Comparison of ENCODE assay signal across 18 cellular contexts in the genomic region with DNA sequence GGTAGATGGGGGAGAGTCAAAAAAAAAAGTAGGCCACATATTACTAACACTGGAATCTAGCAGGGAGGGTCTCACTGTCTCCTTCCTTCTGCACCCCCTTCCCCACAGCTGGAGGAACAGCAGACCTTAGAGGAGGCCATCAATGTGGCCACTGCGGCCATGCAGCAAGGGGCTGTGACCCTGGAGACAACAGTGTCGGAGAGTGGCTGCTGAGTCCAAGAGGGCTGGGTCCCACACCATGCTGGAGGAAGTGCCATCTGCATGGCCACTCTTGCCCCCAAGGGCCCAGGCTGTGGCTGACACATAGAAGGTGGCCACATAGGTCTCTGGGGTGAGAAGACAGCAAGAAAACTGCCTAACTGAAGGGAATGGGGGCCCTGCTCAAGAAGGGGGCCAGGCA. TPM values are rescaled to one million over a fixed set of nuclear protein-coding genes. Genes with fewer than 3 reads are reported as not detected.
A peak's percentile ranks its signal among the peaks of the same experiment; 100 is the strongest.
DNase-seq lines count a peak whose midpoint lies in the region; ATAC-seq, FAIRE-seq and TF ChIP-seq lines count a peak whose summit lies in the region.
"Had no signal": no experiment of that assay in that cellular context is flagged by ENCODE, and none has a peak within 500 bp of the region (broad histone marks: within the 10 kb centered on the region; RNA-seq: fewer than 3 reads in every experiment).

No MANE protein-coding gene starts in this region.

- H4K20me1 ChIP-seq in BLaER1, result peaks cover 7% of the 10 kb centered on the region
- peaks cover 0 to 30% (median 6%) of the 10 kb centered on the region in 11 experiments; a peak in 6 of 22 replicates for H4K20me1 ChIP-seq in BLaER1 treated with 17β-estradiol and CSF1 and Interleukin-3, amounts not matched to agents 10 nM and 100 nM
- no peaks in the 10 kb centered on the region for H4K20me1 ChIP-seq in K562 (replicated peaks; ENCODE audit: control insufficient read depth, insufficient read depth, low read length)

- FAIRE-seq in K562 (lab: Jason Lieb, UNC), result no peak
- FAIRE-seq: D721Med had no signal

- peaks cover 6% of the 10 kb centered on the region for H3K4me1 Mint-ChIP-seq in type B pancreatic cell (ENCODE audit: unreplicated experiment)

- in situ Hi-C loops in K562 (cut with MboI), result loop anchor here (5.0 kb wide), 1 partner anchor 442 kb away; a partner anchor contains a TSS

- no peak overlapping the region for H3K27ac Mint-ChIP-seq in type B pancreatic cell
- H3K27ac Mint-ChIP-seq: HFFc6 had no signal

- no peak for ATAC-seq in K562

- POLR2A ChIA-PET in K562 (lab: Yijun Ruan, JAX), result interaction anchor here (0.6 to 3.9 kb wide), 3 partner anchors 8 to 226 kb away, joined by 5 to 25 read pairs (median 6); a partner anchor contains a TSS

- H3K27ac ChIP-seq in BLaER1 (peak overlapping the region; percentile 98), K562 (ENCODE audit: extremely low read depth, low read depth, low read length) (no peak overlapping the region)
- H3K27ac ChIP-seq in BLaER1 treated with 17β-estradiol and CSF1 and Interleukin-3, amounts not matched to agents 10 nM and 100 nM, result peak overlapping the region in 8 of 11 experiments; percentile 30 to 96 (median 92); a peak in 10 of 22 replicates

- no peaks in the 10 kb centered on the region for H3K9me3 Mint-ChIP-seq in type B pancreatic cell
- H3K9me3 Mint-ChIP-seq: CD14-positive monocyte; CD4-positive, alpha-beta T cell; CD8-positive, alpha-beta memory T cell; HFFc6 had no signal

- H3K9me1 ChIP-seq in K562 (ENCODE audit: control insufficient read depth, insufficient read depth, low read length), result no peaks in the 10 kb centered on the region

- H3K79me2 ChIP-seq in K562 (ENCODE audit: control insufficient read depth, insufficient read depth, low read length), result peaks cover 22% of the 10 kb centered on the region

- DNase-seq in K562 (ENCODE audit: extremely low read depth in 1 of 4, low spot score in 3 of 4), result no peak
- peak; percentile 60 for DNase-seq in mesenteric fat pad (ENCODE audit: low spot score)
- no peak for DNase-seq in type B pancreatic cell (ENCODE audit: extremely low spot score, unreplicated experiment)
- no peak for DNase-seq in NCI-H1930 (lab: John Stamatoyannopoulos, UW)
- DNase-seq in NCI-H345 treated with DMSO at 0.1 percent for 48 hours (lab: John Stamatoyannopoulos, UW; ENCODE audit: unreplicated experiment), result no peak
- no peak for DNase-seq in NCI-H526 (lab: John Stamatoyannopoulos, UW)
- DNase-seq: DMS 273 treated with DMSO at 0.1 percent for 48 hours, GF-D8, GOT3 had no signal

- TF ChIP-seq EP300 in K562 (IDR thresholded peaks at IDR 0.05; ENCODE audit: low read length), result no peak

- no peak for TF ChIP-seq POLR2A in K562 (conservative IDR thresholded peaks at IDR 0.05)

- no TSS peak for BruUV-seq in K562 (replicated peaks; lab: Mats Ljungman, UMichigan)

- no peak overlapping the region for H3K4me3 Mint-ChIP-seq in type B pancreatic cell
- H3K4me3 Mint-ChIP-seq: CD14-positive monocyte, HFFc6 had no signal

- H3K36me3 ChIP-seq in BLaER1 (peaks cover 39% of the 10 kb centered on the region), K562 (ENCODE audit: control insufficient read depth, insufficient read depth, low read length) (no peaks in the 10 kb centered on the region; the same call in 2 of the 3 replicates)
- peaks cover 20 to 62% (median 45%) of the 10 kb centered on the region in 11 experiments for H3K36me3 ChIP-seq in BLaER1 treated with 17β-estradiol and CSF1 and Interleukin-3, amounts not matched to agents 10 nM and 100 nM

- intact Hi-C loops in K562 (cut with micrococcal nuclease), result loop anchor here (5.0 to 10.0 kb wide), 3 partner anchors 227 to 660 kb away; no protein-coding TSS in a partner anchor

- no peak for TF ChIP-seq RAD21 in K562 (CRISPR knock-in tag; conservative IDR thresholded peaks at IDR 0.05 in 1 of 2, IDR thresholded peaks at IDR 0.05 in 1 of 2)

- H3K4me1 ChIP-seq in BLaER1 (peaks cover 89% of the 10 kb centered on the region), K562 (replicated peaks in 1 of 2; ENCODE audit: control insufficient read depth in 2 of 2, insufficient read depth in 2 of 2, low read length in 2 of 2) (peaks cover 23 to 27% of the 10 kb centered on the region in 2 experiments)
- H3K4me1 ChIP-seq in BLaER1 treated with 17β-estradiol and CSF1 and Interleukin-3, amounts not matched to agents 10 nM and 100 nM, result peaks cover 41 to 90% (median 84%) of the 10 kb centered on the region in 10 experiments
- H3K4me1 ChIP-seq: HAP-1 had no signal

- peaks cover 12% of the 10 kb centered on the region for H3K36me3 Mint-ChIP-seq in type B pancreatic cell

- 50% methylated on average over 2 of the region's 2 CpGs for WGBS in K562 (ENCODE audit: insufficient coverage, low coverage, missing lambda C conversion rate)

- no peaks in the 10 kb centered on the region for H3K27me3 Mint-ChIP-seq in type B pancreatic cell
- H3K27me3 Mint-ChIP-seq: CD4-positive, alpha-beta T cell; CD8-positive, alpha-beta memory T cell had no signal

- no peak overlapping the region for H2AFZ ChIP-seq in K562 (ENCODE audit: low read depth, low read length)

- H3K4me3 ChIP-seq in BLaER1 (no peak overlapping the region), K562 (no peak overlapping the region)
- peak overlapping the region in 1 of 10 experiments; percentile 4; a peak in 1 of 20 replicates for H3K4me3 ChIP-seq in BLaER1 treated with 17β-estradiol and CSF1 and Interleukin-3, amounts not matched to agents 10 nM and 100 nM
- H3K4me3 ChIP-seq: HAP-1 had no signal

- H3K9ac ChIP-seq in BLaER1, result peak overlapping the region; percentile 96; the same call in 1 of the 2 replicates
- H3K9ac ChIP-seq in BLaER1 treated with 17β-estradiol and CSF1 and Interleukin-3, amounts not matched to agents 10 nM and 100 nM, result peak overlapping the region in 8 of 11 experiments; percentile 42 to 92 (median 90); a peak in 12 of 22 replicates
- peak overlapping the region in 1 of 2 experiments; percentile 19; a peak in 1 of 4 replicates for H3K9ac ChIP-seq in K562 (ENCODE audit: insufficient read depth in 1 of 2, low read depth in 2 of 2, low read length in 2 of 2)

- TF ChIP-seq CTCF in K562 (IDR thresholded peaks at IDR 0.05 in 2 of 3, conservative IDR thresholded peaks at IDR 0.05 in 1 of 3; ENCODE audit: insufficient read depth in 2 of 3, low read depth in 1 of 3, low read length in 3 of 3) (no peak), type B pancreatic cell (conservative IDR thresholded peaks at IDR 0.05) (no peak)

- H3K9me3 ChIP-seq in BLaER1, result no peaks in the 10 kb centered on the region
- no peaks in the 10 kb centered on the region for H3K9me3 ChIP-seq in BLaER1 treated with 17β-estradiol and CSF1 and Interleukin-3, amounts not matched to agents 10 nM and 100 nM (replicated peaks in 1 of 11)
- no peaks in the 10 kb centered on the region for H3K9me3 ChIP-seq in K562 (replicated peaks; ENCODE audit: control insufficient read depth, insufficient read depth, low read depth, low read length)
- H3K9me3 ChIP-seq: HAP-1 had no signal

- CTCF ChIA-PET in K562 (lab: Yijun Ruan, JAX; ENCODE audit: low intra/inter-chr PET ratio), result interaction anchor here (0.5 to 2.1 kb wide), 5 partner anchors 32 to 442 kb away, joined by 3 to 9 read pairs (median 8); a partner anchor contains a TSS

- H3K4me2 ChIP-seq in BLaER1, result peak overlapping the region; percentile 100
- peak overlapping the region; percentile 11 to 99 (median 97); a peak in 18 of 22 replicates for H3K4me2 ChIP-seq in BLaER1 treated with 17β-estradiol and CSF1 and Interleukin-3, amounts not matched to agents 10 nM and 100 nM
- no peak overlapping the region for H3K4me2 ChIP-seq in K562 (ENCODE audit: insufficient read depth, low read length)

- H3K27me3 ChIP-seq in BLaER1 (no peaks in the 10 kb centered on the region), K562 (ENCODE audit: control insufficient read depth in 2 of 2, insufficient read depth in 2 of 2, low read length in 2 of 2) (no peaks in the 10 kb centered on the region)
- H3K27me3 ChIP-seq in BLaER1 treated with 17β-estradiol and CSF1 and Interleukin-3, amounts not matched to agents 10 nM and 100 nM, result no peaks in the 10 kb centered on the region

RNA-seq across cellular contexts. Expression of a gene that starts 2.6 kb away (rescaled TPM):
- total RNA-seq in K562 (2011; cell fraction: chromatin; rRNA removed; ENCODE audit: low replicate concordance), result 16.1 and 32.8 TPM in 2 replicates
- total RNA-seq in K562 (2011; cell fraction: nucleolus; rRNA removed), result 31.3 and 33.7 TPM in 2 replicates
- total RNA-seq in K562 (2011; cell fraction: nucleoplasm; rRNA removed), result 22.9 and 25.3 TPM in 2 replicates
- total RNA-seq in K562 (2014; rRNA removed) (42.0 and 43.4 TPM in 2 replicates), K562 (2014; rRNA removed; fragmentation: Illumina TruSeq; extraction: Trizol) (10.0 and 13.5 TPM in 2 replicates), K562 (2015; rRNA removed; fragmentation: Illumina TruSeq; extraction: Trizol) (22.7 and 24.5 TPM in 2 replicates), K562 (2021) (30.9 and 37.8 TPM in 2 replicates), mesenteric fat pad (7.8 TPM), type B pancreatic cell (ENCODE audit: low replicate concordance) (6.2 and 12.1 TPM in 2 replicates)
- polyA plus RNA-seq in K562 (2011; rRNA removed) (27.5 and 42.7 TPM in 2 replicates), K562 (2014; fragmentation: Illumina TruSeq; extraction: Trizol) (15.9 and 22.0 TPM in 2 replicates), K562 (2014; fragmentation: Nextera tagmentation; extraction: Ambion mirVana) (1 to 10 TPM; 1.3 to 1.4 TPM), K562 (2014; rRNA removed) (44.6 and 45.7 TPM in 2 replicates)
- polyA plus RNA-seq in K562 (2011; cell fraction: cytosol; rRNA removed), result 38.6 and 39.4 TPM in 2 replicates
- polyA plus RNA-seq in K562 (2011; cell fraction: nucleus; rRNA removed), result 97.0 and 136 TPM in 2 replicates
- 23.2 and 45.2 TPM in 2 replicates for polyA plus RNA-seq in K562 (2012)
- 22.7 and 23.2 TPM in 2 replicates for polyA minus RNA-seq in K562 (2011; rRNA and poly(A)+ RNA removed)
- polyA minus RNA-seq in K562 (2011; cell fraction: cytosol; rRNA and poly(A)+ RNA removed), result 15.9 and 23.3 TPM in 2 replicates
- 25.7 and 35.2 TPM in 2 replicates for polyA minus RNA-seq in K562 (2011; cell fraction: nucleus; rRNA and poly(A)+ RNA removed)
- total RNA-seq: A172 had no signal

RNA-seq across cellular contexts. Expression of a gene that starts 35.5 kb away (rescaled TPM):
- 63.3 and 125 TPM in 2 replicates for total RNA-seq in K562 (2011; cell fraction: chromatin; rRNA removed; ENCODE audit: low replicate concordance)
- total RNA-seq in K562 (2011; cell fraction: nucleolus; rRNA removed), result 52.7 and 67.8 TPM in 2 replicates
- total RNA-seq in K562 (2011; cell fraction: nucleoplasm; rRNA removed), result 59.0 and 75.9 TPM in 2 replicates
- total RNA-seq in K562 (2014; rRNA removed) (10.7 and 13.1 TPM in 2 replicates), K562 (2014; rRNA removed; fragmentation: Illumina TruSeq; extraction: Trizol) (3.9 and 4.4 TPM in 2 replicates), K562 (2015; rRNA removed; fragmentation: Illumina TruSeq; extraction: Trizol) (4.3 and 5.0 TPM in 2 replicates), K562 (2021) (13.1 and 16.0 TPM in 2 replicates), mesenteric fat pad (24.5 TPM), type B pancreatic cell (ENCODE audit: low replicate concordance) (25.3 and 37.3 TPM in 2 replicates)
- polyA plus RNA-seq in K562 (2011; rRNA removed) (14.9 and 26.5 TPM in 2 replicates), K562 (2014; fragmentation: Illumina TruSeq; extraction: Trizol) (10.9 and 16.1 TPM in 2 replicates), K562 (2014; fragmentation: Nextera tagmentation; extraction: Ambion mirVana) (1 to 10 TPM; 1.2 to 1.3 TPM), K562 (2014; rRNA removed) (16.9 and 17.8 TPM in 2 replicates)
- 13.5 and 17.8 TPM in 2 replicates for polyA plus RNA-seq in K562 (2011; cell fraction: cytosol; rRNA removed)
- 121 and 138 TPM in 2 replicates for polyA plus RNA-seq in K562 (2011; cell fraction: nucleus; rRNA removed)
- 11.7 and 27.2 TPM in 2 replicates for polyA plus RNA-seq in K562 (2012)
- polyA minus RNA-seq in K562 (2011; rRNA and poly(A)+ RNA removed), result 13.5 and 18.6 TPM in 2 replicates
- polyA minus RNA-seq in K562 (2011; cell fraction: cytosol; rRNA and poly(A)+ RNA removed), result 3.8 and 11.0 TPM in 2 replicates
- polyA minus RNA-seq in K562 (2011; cell fraction: nucleus; rRNA and poly(A)+ RNA removed), result 18.3 and 27.4 TPM in 2 replicates

RNA-seq across cellular contexts. Expression of a gene that starts 47.3 kb away (rescaled TPM):
- 15.0 and 29.8 TPM in 2 replicates for total RNA-seq in K562 (2011; cell fraction: chromatin; rRNA removed; ENCODE audit: low replicate concordance)
- total RNA-seq in K562 (2011; cell fraction: nucleolus; rRNA removed), result 15.7 and 18.3 TPM in 2 replicates
- 17.1 and 18.0 TPM in 2 replicates for total RNA-seq in K562 (2011; cell fraction: nucleoplasm; rRNA removed)
- total RNA-seq in K562 (2014; rRNA removed) (3.8 and 5.1 TPM in 2 replicates), K562 (2014; rRNA removed; fragmentation: Illumina TruSeq; extraction: Trizol) (1.7 and 2.0 TPM in 2 replicates), K562 (2015; rRNA removed; fragmentation: Illumina TruSeq; extraction: Trizol) (3.1 and 3.3 TPM in 2 replicates), K562 (2021) (11.4 and 13.2 TPM in 2 replicates), mesenteric fat pad (17.5 TPM), type B pancreatic cell (ENCODE audit: low replicate concordance) (21.9 and 27.1 TPM in 2 replicates)
- polyA plus RNA-seq in K562 (2011; rRNA removed) (8.1 and 18.2 TPM in 2 replicates), K562 (2014; fragmentation: Illumina TruSeq; extraction: Trizol) (9.2 and 11.4 TPM in 2 replicates), K562 (2014; fragmentation: Nextera tagmentation; extraction: Ambion mirVana) (under 1 TPM; 0.14 to 0.18 TPM), K562 (2014; rRNA removed) (9.5 and 9.7 TPM in 2 replicates)
- 16.0 and 18.8 TPM in 2 replicates for polyA plus RNA-seq in K562 (2011; cell fraction: cytosol; rRNA removed)
- 26.6 and 29.0 TPM in 2 replicates for polyA plus RNA-seq in K562 (2011; cell fraction: nucleus; rRNA removed)
- polyA plus RNA-seq in K562 (2012), result 10.8 and 20.2 TPM in 2 replicates
- 7.2 TPM in 2 replicates for polyA minus RNA-seq in K562 (2011; rRNA and poly(A)+ RNA removed)
- polyA minus RNA-seq in K562 (2011; cell fraction: cytosol; rRNA and poly(A)+ RNA removed), result 6.5 and 10.1 TPM in 2 replicates
- polyA minus RNA-seq in K562 (2011; cell fraction: nucleus; rRNA and poly(A)+ RNA removed), result 5.0 and 6.9 TPM in 2 replicates
